19 cellular contexts compared by ENCODE assay signal in genomic region chr20:53425930-53426329, GRCh38.
"Had no signal": no experiment of that assay in that cellular context is flagged by ENCODE, and none has a peak within 500 bp of the region (broad histone marks: within the 10 kb centered on the region; RNA-seq: fewer than 3 reads in every experiment).

No MANE protein-coding gene starts in this region.

- ATAC-seq: gastroesophageal sphincter; left ventricle myocardium superior; naive thymus-derived CD4-positive, alpha-beta T cell; stimulated activated naive B cell treated with anti-CD40 and anti-IgM and Interleukin-4, amounts not matched to agents 10 μg/mL and 1 μg/mL and 100 μg/mL, for 72 hours had no signal

- H3K36me3 ChIP-seq: esophagus squamous epithelium, gastroesophageal sphincter, sigmoid colon, stomach, thoracic aorta, transverse colon had no signal

- H3K4me3 ChIP-seq: esophagus squamous epithelium, gastroesophageal sphincter, sigmoid colon, skin epidermis, stomach, thoracic aorta, transverse colon had no signal

- H3K9me3 ChIP-seq: esophagus squamous epithelium, gastroesophageal sphincter, sigmoid colon, thoracic aorta, transverse colon had no signal

- DNase-seq: dermis blood vessel endothelial cell; esophagus squamous epithelium; foreskin fibroblast; immature natural killer cell; left ventricle myocardium superior; mesendoderm; naive thymus-derived CD4-positive, alpha-beta T cell; nephron progenitor cell; posterior cingulate gyrus; sigmoid colon; stimulated activated CD4-positive, alpha-beta T cell treated with anti-CD3 and anti-CD28 coated beads, Interleukin-2, amount 100 ng/mL, for 24 hours; stimulated activated CD4-positive, alpha-beta T cell treated with anti-CD3 and anti-CD28 coated beads, Interleukin-4, amount 100 ng/mL, for 4 hours; stimulated activated naive B cell treated with anti-CD40 and anti-IgM and Interleukin-4, amounts not matched to agents 10 μg/mL and 1 μg/mL and 100 μg/mL, for 72 hours; stomach; substantia nigra; transverse colon had no signal

- H3K27me3 ChIP-seq: esophagus squamous epithelium, gastroesophageal sphincter, sigmoid colon, stomach, transverse colon had no signal

- H3K4me1 ChIP-seq: esophagus squamous epithelium, gastroesophageal sphincter, sigmoid colon, stomach, transverse colon had no signal

- H3K27ac ChIP-seq: esophagus squamous epithelium, gastroesophageal sphincter, sigmoid colon, stomach, thoracic aorta, transverse colon had no signal
